In the genomic region with DNA sequence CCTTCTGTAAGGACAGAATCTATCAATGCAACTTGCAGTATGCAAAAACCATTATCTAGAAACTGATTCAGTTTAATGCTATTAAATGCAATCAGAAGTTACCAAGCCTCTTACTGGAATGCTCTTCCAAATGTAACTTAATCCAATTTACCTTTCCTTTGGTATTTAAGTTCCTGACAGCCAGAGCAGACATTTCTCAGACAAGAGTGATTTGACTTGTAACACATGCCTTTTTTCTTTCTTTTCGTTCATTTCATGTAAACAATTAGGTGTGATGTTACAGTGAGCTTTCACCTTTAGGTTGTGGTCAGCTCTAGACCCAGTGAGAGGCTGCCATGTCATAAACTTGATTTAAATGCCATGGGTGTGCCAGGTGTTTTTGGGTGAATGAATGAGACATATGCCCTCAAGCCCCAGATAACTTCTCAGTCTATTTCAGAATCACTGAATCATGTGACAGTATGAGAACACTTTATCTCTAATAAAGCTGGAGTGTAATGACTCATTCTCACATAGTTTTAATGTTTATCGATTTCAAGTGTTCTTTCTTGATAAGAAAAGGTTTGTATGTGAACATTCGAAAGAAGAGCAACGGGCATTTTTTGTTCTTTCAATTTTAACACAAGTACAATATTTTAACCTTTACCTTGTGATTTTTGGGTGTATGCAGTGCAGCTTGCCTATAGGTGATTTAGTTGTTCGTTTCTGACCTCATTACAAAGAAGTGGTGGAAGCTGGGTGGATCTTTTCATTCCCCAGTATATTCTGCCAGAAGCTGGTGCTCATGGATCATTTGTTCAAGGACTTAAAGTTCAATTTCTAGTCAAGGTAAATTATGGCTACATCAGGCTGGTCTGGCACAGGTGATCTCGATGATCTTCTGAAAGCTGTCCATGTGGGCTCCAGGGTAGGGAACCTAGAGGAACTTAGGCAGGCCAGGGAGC, we compare ENCODE assay signal across 1 cellular context.
A peak's percentile ranks its signal among the peaks of the same experiment; 100 is the strongest.
TF ChIP-seq lines count a peak whose summit lies in the region.

No MANE protein-coding gene starts in this region.

TF ChIP-seq in endothelial cell of umbilical vein, 7 proteins besides CTCF, POLR2A, EP300 and RAD21 (continued from another document):
- TF ChIP-seq FOS (IDR thresholded peaks at IDR 0.05; ENCODE audit: borderline replicate concordance, insufficient read depth, low read length) (peak; percentile 82), POLR2AphosphoS5 (IDR thresholded peaks at IDR 0.05; ENCODE audit: insufficient read depth, low read depth, low read length) (no peak), JUN (IDR thresholded peaks at IDR 0.05; ENCODE audit: borderline replicate concordance, insufficient read depth, insufficient read length, low read depth) (peak; percentile 57)
